In the genomic region with DNA sequence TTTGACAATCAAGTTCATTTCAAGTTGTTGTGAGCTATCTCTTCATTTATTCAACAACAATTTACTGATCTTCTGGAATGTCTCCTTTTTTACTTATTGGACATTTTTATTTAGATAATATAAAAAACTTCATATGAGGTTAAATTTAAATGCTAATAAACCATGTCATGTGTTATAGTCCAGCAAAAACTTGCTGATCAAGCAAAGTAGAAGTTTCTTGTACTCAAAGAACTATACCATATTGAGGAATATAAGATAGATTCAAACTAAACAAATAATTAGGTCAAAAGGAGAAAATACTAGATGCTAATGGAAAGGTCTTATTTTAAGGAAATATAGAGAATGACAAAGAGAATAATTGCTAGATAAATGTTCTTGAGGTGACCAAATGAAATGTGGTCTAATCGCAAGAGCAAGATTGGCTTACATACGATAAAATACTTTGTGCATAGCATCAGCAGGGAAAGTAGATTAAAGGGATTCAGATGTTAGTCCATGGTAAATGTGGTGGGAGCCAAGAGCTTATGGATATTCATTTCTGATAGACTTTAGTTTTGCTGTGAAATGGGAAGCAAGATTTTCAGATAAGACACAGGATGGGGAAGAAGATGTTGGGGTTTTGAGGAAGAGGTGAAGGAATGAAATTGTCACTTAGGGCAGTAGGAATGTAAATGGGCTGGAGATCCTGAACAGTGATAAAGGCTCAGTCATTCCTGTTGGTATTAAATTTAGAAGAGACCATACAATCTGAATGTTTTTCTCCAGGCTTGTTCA, we compare ENCODE assay signal across 21 cellular contexts.
"Had no signal": no experiment of that assay in that cellular context is flagged by ENCODE, and none has a peak within 500 bp of the region (broad histone marks: within the 10 kb centered on the region; RNA-seq: fewer than 3 reads in every experiment).

No MANE protein-coding gene starts in this region.

- H3K4me3 ChIP-seq: coronary artery, prostate gland had no signal

- H3K27ac Mint-ChIP-seq: activated B cell treated with CpG ODN at 0.5 μM for 24 hours; activated naive CD4-positive, alpha-beta T cell treated with anti-CD3 and anti-CD28 coated beads, Interleukin-2, amount 50 U/mL, for 72 hours; activated T-cell treated with anti-CD3 and anti-CD28 coated beads, Interleukin-2, amount 50 U/mL, for 72 hours; stimulated activated naive CD8-positive, alpha-beta T cell treated with anti-CD3 and anti-CD28 coated beads, Interleukin-15, amount 100 ng/mL, for 72 hours; type B pancreatic cell had no signal

- H3K4me1 Mint-ChIP-seq: activated B cell treated with CpG ODN at 0.5 μM for 24 hours; central memory CD8-positive, alpha-beta T cell; stimulated activated naive CD8-positive, alpha-beta T cell treated with anti-CD3 and anti-CD28 coated beads, Interleukin-15, amount 100 ng/mL, for 72 hours had no signal

- H3K4me3 Mint-ChIP-seq: activated B cell treated with CpG ODN at 0.5 μM for 24 hours; activated T-cell treated with anti-CD3 and anti-CD28 coated beads, Interleukin-2, amount 50 U/mL, for 72 hours; central memory CD8-positive, alpha-beta T cell; nephron; stimulated activated naive CD8-positive, alpha-beta T cell treated with anti-CD3 and anti-CD28 coated beads, Interleukin-15, amount 100 ng/mL, for 72 hours; type B pancreatic cell had no signal

- H3K27ac ChIP-seq: brain microvascular endothelial cell, coronary artery, esophagus squamous epithelium, prostate gland had no signal

- H3K27me3 ChIP-seq: brain microvascular endothelial cell, esophagus squamous epithelium had no signal

- H3K36me3 ChIP-seq: brain microvascular endothelial cell, esophagus squamous epithelium, prostate gland had no signal

- H3K27me3 Mint-ChIP-seq: central memory CD8-positive, alpha-beta T cell; stimulated activated naive CD8-positive, alpha-beta T cell treated with anti-CD3 and anti-CD28 coated beads, Interleukin-15, amount 100 ng/mL, for 72 hours; type B pancreatic cell had no signal

- H3K4me1 ChIP-seq: esophagus squamous epithelium, prostate gland had no signal

- ATAC-seq: activated naive CD4-positive, alpha-beta T cell treated with anti-CD3 and anti-CD28 coated beads, Interleukin-2, amount 50 U/mL, for 72 hours; activated T-cell treated with anti-CD3 and anti-CD28 coated beads, Interleukin-2, amount 50 U/mL, for 72 hours; right cardiac atrium; stimulated activated naive CD8-positive, alpha-beta T cell treated with anti-CD3 and anti-CD28 coated beads, Interleukin-15, amount 100 ng/mL, for 72 hours had no signal

- H3K9me3 Mint-ChIP-seq: activated B cell treated with CpG ODN at 0.5 μM for 24 hours, nephron, type B pancreatic cell had no signal

- H3K9me3 ChIP-seq: esophagus squamous epithelium, prostate gland had no signal

- DNase-seq: activated B cell treated with CpG ODN at 0.5 μM for 24 hours; activated CD4-positive, alpha-beta T cell treated with anti-CD3 and anti-CD28 coated beads for 48 hours; activated CD8-positive, alpha-beta memory T cell treated with anti-CD3 and anti-CD28 coated beads, Interleukin-2, amount 50 U/mL, for 48 hours; activated gamma-delta T cell; activated T-cell treated with anti-CD3 and anti-CD28 coated beads, Interleukin-2, amount 50 U/mL, for 72 hours; amniotic stem cell; brain microvascular endothelial cell; effector CD4-positive, alpha-beta T cell; esophagus squamous epithelium; foreskin fibroblast; occipital lobe; right cardiac atrium; stimulated activated CD4-positive, alpha-beta T cell treated with anti-CD3 and anti-CD28 coated beads, Interleukin-1b, Interleukin-23, amount 100 ng/mL, for 48 hours; stimulated activated naive CD8-positive, alpha-beta T cell treated with anti-CD3 and anti-CD28 coated beads, Interleukin-15, amount 100 ng/mL, for 72 hours; T-helper 2 cell had no signal

- H3K36me3 Mint-ChIP-seq: type B pancreatic cell had no signal
